20 cellular contexts compared by ENCODE assay signal in the genomic region with DNA sequence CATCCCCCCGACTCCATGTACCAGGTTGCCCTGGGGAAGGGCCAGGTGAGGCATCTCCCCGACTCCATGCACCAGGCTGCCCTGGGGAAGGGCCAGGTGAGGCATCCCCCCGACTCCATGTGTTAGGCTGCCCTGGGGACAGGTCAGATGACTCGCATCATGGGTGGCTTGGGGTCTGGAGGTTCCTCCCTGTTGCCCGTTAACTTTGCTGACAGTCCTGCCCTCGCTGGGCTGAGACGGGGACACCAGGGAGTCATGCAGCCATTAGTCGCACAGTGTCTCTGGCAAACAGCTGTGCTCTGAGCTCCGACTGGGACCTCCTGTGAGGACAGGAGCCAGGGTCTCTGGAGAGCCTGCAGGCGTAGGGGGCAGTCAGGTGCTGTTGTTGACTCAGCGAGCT.
"Had no signal": no experiment of that assay in that cellular context is flagged by ENCODE, and none has a peak within 500 bp of the region (broad histone marks: within the 10 kb centered on the region; RNA-seq: fewer than 3 reads in every experiment).

No MANE protein-coding gene starts in this region.

- H3K27me3 ChIP-seq: SJSA1 had no signal

- DNase-seq: KBM-7, MV-4-11, NCI-H1048, NCI-H1105, NCI-H1417 treated with DMSO at 0.1 percent for 48 hours, NCI-H146, NCI-H1694 treated with DMSO at 0.1 percent for 48 hours, NCI-H1930, NCI-H2081, NCI-H2107, NCI-H2227 treated with DMSO at 0.1 percent for 48 hours, NCI-H524, NCI-H526 treated with DMSO at 0.1 percent for 48 hours, NCI-H774, Right ventricle myocardium superior, RPMI8226, SIG-M5 had no signal

- H3K4me3 ChIP-seq: SJSA1, SK-N-MC had no signal

- FAIRE-seq: RCC 7860 had no signal
